In genomic region chr6:113699239-113699638, GRCh38 we compare ENCODE assay signal across 1 cellular context.
TF ChIP-seq lines count a peak whose summit lies in the region.

No MANE protein-coding gene starts in this region.

TF ChIP-seq in HepG2, 621 proteins besides CTCF, POLR2A, EP300 and RAD21 (continued from another document and continues in another):
- TF ChIP-seq GMEB2 (CRISPR knock-in tag; IDR thresholded peaks at IDR 0.05; ENCODE audit: low read depth) (no peak), ZSCAN21 (CRISPR knock-in tag; IDR thresholded peaks at IDR 0.05; ENCODE audit: borderline replicate concordance) (no peak), SNAI1 (CRISPR knock-in tag; IDR thresholded peaks at IDR 0.05; ENCODE audit: borderline replicate concordance) (no peak), ZNF546 (CRISPR knock-in tag; conservative IDR thresholded peaks at IDR 0.05) (no peak), ZFP41 (CRISPR knock-in tag; IDR thresholded peaks at IDR 0.05; ENCODE audit: borderline replicate concordance) (no peak), ZNF317 (CRISPR knock-in tag; IDR thresholded peaks at IDR 0.05) (no peak), RFX3 (CRISPR knock-in tag; IDR thresholded peaks at IDR 0.05) (no peak), ZNF180 (CRISPR knock-in tag; IDR thresholded peaks at IDR 0.05; ENCODE audit: borderline replicate concordance, low read depth) (no peak), ZMYM4 (CRISPR knock-in tag; IDR thresholded peaks at IDR 0.05) (peak; percentile 38; the same call in 1 of the 2 replicates), HDAC2 (CRISPR knock-in tag; IDR thresholded peaks at IDR 0.05) (0 out of 2 replicates have a peak, but pooled peaks have one; percentile 46), ZNF224 (CRISPR knock-in tag; IDR thresholded peaks at IDR 0.05) (no peak), SALL1 (CRISPR knock-in tag; IDR thresholded peaks at IDR 0.05) (peak; percentile 77; the same call in 1 of the 2 replicates), ZNF567 (CRISPR knock-in tag; IDR thresholded peaks at IDR 0.05; ENCODE audit: borderline replicate concordance) (no peak), RFX5 (IDR thresholded peaks at IDR 0.05; ENCODE audit: low read depth, low read length) (peak; percentile 56; the same call in 1 of the 2 replicates), ZNF614 (CRISPR knock-in tag; IDR thresholded peaks at IDR 0.05; ENCODE audit: borderline replicate concordance) (0 out of 2 replicates have a peak, but pooled peaks have one; percentile 17), CENPBD1 (CRISPR knock-in tag; IDR thresholded peaks at IDR 0.05; ENCODE audit: borderline replicate concordance, low read depth) (no peak), SOX5 (CRISPR knock-in tag; IDR thresholded peaks at IDR 0.05; ENCODE audit: borderline replicate concordance) (peak; percentile 76; the same call in 1 of the 2 replicates), ZNF205 (CRISPR knock-in tag; IDR thresholded peaks at IDR 0.05) (peak; percentile 31; the same call in 1 of the 2 replicates), AHDC1 (CRISPR knock-in tag; IDR thresholded peaks at IDR 0.05; ENCODE audit: borderline replicate concordance) (peak; percentile 51; the same call in 1 of the 2 replicates), KAT8 (CRISPR knock-in tag; IDR thresholded peaks at IDR 0.05) (0 out of 2 replicates have a peak, but pooled peaks have one; percentile 14), ZNF260 (CRISPR knock-in tag; IDR thresholded peaks at IDR 0.05; ENCODE audit: borderline replicate concordance, low read depth) (no peak), MYNN (CRISPR knock-in tag; IDR thresholded peaks at IDR 0.05; ENCODE audit: low read depth) (no peak), ELF3 (CRISPR knock-in tag; IDR thresholded peaks at IDR 0.05) (0 out of 2 replicates have a peak, but pooled peaks have one; percentile 14), NR1H2 (CRISPR knock-in tag; IDR thresholded peaks at IDR 0.05; ENCODE audit: borderline replicate concordance, low read depth) (no peak), MAF1 (CRISPR knock-in tag; IDR thresholded peaks at IDR 0.05; ENCODE audit: borderline replicate concordance) (no peak), ZNF251 (CRISPR knock-in tag; IDR thresholded peaks at IDR 0.05) (no peak), ZNF292 (CRISPR knock-in tag; IDR thresholded peaks at IDR 0.05; ENCODE audit: borderline replicate concordance, low read depth) (no peak), HMGXB4 (CRISPR knock-in tag; IDR thresholded peaks at IDR 0.05; ENCODE audit: borderline replicate concordance in 1 of 2, low read depth in 1 of 2) (no peak), ISX (CRISPR knock-in tag; conservative IDR thresholded peaks at IDR 0.05) (no peak), HMG20A (CRISPR knock-in tag; IDR thresholded peaks at IDR 0.05; ENCODE audit: borderline replicate concordance) (peak; percentile 73; the same call in 1 of the 2 replicates), YY1 (IDR thresholded peaks at IDR 0.05; ENCODE audit: insufficient read depth, insufficient replicate concordance, low read depth, low read length) (no peak), FOXP1 (IDR thresholded peaks at IDR 0.05) (0 out of 2 replicates have a peak, but pooled peaks have one; percentile 23), FOXP1 (CRISPR knock-in tag; IDR thresholded peaks at IDR 0.05) (peak; percentile 62; the same call in 1 of the 2 replicates), ZNF263 (CRISPR knock-in tag; IDR thresholded peaks at IDR 0.05) (no peak), SOX13 (IDR thresholded peaks at IDR 0.05) (no peak), SOX13 (CRISPR knock-in tag; conservative IDR thresholded peaks at IDR 0.05 in 1 of 2, IDR thresholded peaks at IDR 0.05 in 1 of 2) (peak in 1 of 2 experiments; percentile 85; a peak in 2 of 4 replicates), KDM5B (CRISPR knock-in tag; IDR thresholded peaks at IDR 0.05; ENCODE audit: borderline replicate concordance) (no peak), MEIS2 (CRISPR knock-in tag; IDR thresholded peaks at IDR 0.05) (no peak), PLSCR1 (CRISPR knock-in tag; IDR thresholded peaks at IDR 0.05; ENCODE audit: borderline replicate concordance) (no peak), CENPX (CRISPR knock-in tag; IDR thresholded peaks at IDR 0.05) (no peak), ATF2 (CRISPR knock-in tag; IDR thresholded peaks at IDR 0.05) (peak; percentile 58; the same call in 1 of the 2 replicates), PAXIP1 (CRISPR knock-in tag; conservative IDR thresholded peaks at IDR 0.05) (peak; percentile 75), CBX5 (CRISPR knock-in tag; IDR thresholded peaks at IDR 0.05; ENCODE audit: borderline replicate concordance) (no peak), SP5 (CRISPR knock-in tag; IDR thresholded peaks at IDR 0.05; ENCODE audit: borderline replicate concordance, low read depth) (no peak), MIXL1 (CRISPR knock-in tag; IDR thresholded peaks at IDR 0.05) (peak; percentile 98), ISL2 (CRISPR knock-in tag; IDR thresholded peaks at IDR 0.05) (peak; percentile 50; the same call in 1 of the 2 replicates), TEAD3 (CRISPR knock-in tag; optimal IDR thresholded peaks at IDR 0.05; ENCODE audit: borderline replicate concordance) (peak; percentile 65), GATAD2A (CRISPR knock-in tag; IDR thresholded peaks at IDR 0.05) (peak; percentile 78), MED1 (CRISPR knock-in tag; IDR thresholded peaks at IDR 0.05) (peak; percentile 60; the same call in 1 of the 2 replicates), ZIK1 (CRISPR knock-in tag; IDR thresholded peaks at IDR 0.05; ENCODE audit: borderline replicate concordance, low read depth) (no peak), PREB (CRISPR knock-in tag; IDR thresholded peaks at IDR 0.05) (no peak)
